25 cellular contexts compared by ENCODE assay signal in genomic region chr16:66054095-66054494, GRCh38.
"Had no signal": no experiment of that assay in that cellular context is flagged by ENCODE, and none has a peak within 500 bp of the region (broad histone marks: within the 10 kb centered on the region; RNA-seq: fewer than 3 reads in every experiment).

No MANE protein-coding gene starts in this region.

- H3K36me3 Mint-ChIP-seq: memory B cell; mesothelial cell of epicardium; naive B cell; neural progenitor cell; stimulated activated memory B cell treated with anti-CD40 and anti-IgM and Interleukin-4, amounts not matched to agents 10 μg/mL and 1 μg/mL and 100 μg/mL, for 72 hours; type B pancreatic cell had no signal

- H3K4me1 ChIP-seq: colonic mucosa, neural progenitor cell, psoas muscle, testis, tibial artery had no signal

- H3K4me1 Mint-ChIP-seq: central memory CD8-positive, alpha-beta T cell; memory B cell; naive B cell; stimulated activated memory B cell treated with anti-CD40 and anti-IgM and Interleukin-4, amounts not matched to agents 10 μg/mL and 1 μg/mL and 100 μg/mL, for 72 hours had no signal

- H3K4me3 ChIP-seq: colonic mucosa, gastrocnemius medialis, lung, mucosa of descending colon, neural progenitor cell, psoas muscle, sigmoid colon, testis, tibial artery had no signal

- H3K36me3 ChIP-seq: colonic mucosa, gastrocnemius medialis, neural progenitor cell, sigmoid colon, tibial artery had no signal

- H3K9me3 ChIP-seq: colonic mucosa, gastrocnemius medialis, mucosa of descending colon, psoas muscle, sigmoid colon, testis, tibial artery had no signal

- H3K4me3 Mint-ChIP-seq: central memory CD8-positive, alpha-beta T cell; memory B cell; mesothelial cell of epicardium; naive B cell; nephron; neural progenitor cell; stimulated activated memory B cell treated with anti-CD40 and anti-IgM and Interleukin-4, amounts not matched to agents 10 μg/mL and 1 μg/mL and 100 μg/mL, for 72 hours; type B pancreatic cell had no signal

- H3K27ac Mint-ChIP-seq: memory B cell; mesothelial cell of epicardium; naive B cell; nephron; neural progenitor cell; stimulated activated memory B cell treated with anti-CD40 and anti-IgM and Interleukin-4, amounts not matched to agents 10 μg/mL and 1 μg/mL and 100 μg/mL, for 72 hours; type B pancreatic cell had no signal

- FAIRE-seq: kidney had no signal

- ATAC-seq: gastrocnemius medialis; left lobe of liver; mucosa of descending colon; psoas muscle; right cardiac atrium; stimulated activated memory B cell treated with anti-CD40 and anti-IgM and Interleukin-4, amounts not matched to agents 10 μg/mL and 1 μg/mL and 100 μg/mL, for 72 hours; stimulated activated naive CD8-positive, alpha-beta T cell treated with anti-CD3 and anti-CD28 coated beads, Interleukin-15, Interleukin-2, amounts not matched to agents 100 U/mL and 50 U/mL, for 24 hours had no signal

- H3K27me3 ChIP-seq: colonic mucosa, gastrocnemius medialis, neural progenitor cell, sigmoid colon, testis, tibial artery had no signal

- H3K27me3 Mint-ChIP-seq: stimulated activated memory B cell treated with anti-CD40 and anti-IgM and Interleukin-4, amounts not matched to agents 10 μg/mL and 1 μg/mL and 100 μg/mL, for 72 hours had no signal

- DNase-seq: dermis blood vessel endothelial cell; foreskin fibroblast; gastrocnemius medialis; kidney; mucosa of descending colon; naive B cell; psoas muscle; right cardiac atrium; sigmoid colon; stimulated activated CD4-positive, alpha-beta T cell treated with anti-CD3 and anti-CD28 coated beads, Interleukin-2, amount 100 ng/mL, for 24 hours; stimulated activated CD4-positive, alpha-beta T cell treated with anti-CD3 and anti-CD28 coated beads, Interleukin-4, amount 100 ng/mL, for 24 hours; stimulated activated naive CD8-positive, alpha-beta T cell treated with anti-CD3 and anti-CD28 coated beads, Interleukin-15, Interleukin-2, amounts not matched to agents 100 U/mL and 50 U/mL, for 24 hours; substantia nigra; testis; tibial artery had no signal

- H3K27ac ChIP-seq: colonic mucosa, gastrocnemius medialis, neural progenitor cell, psoas muscle, sigmoid colon, testis, tibial artery had no signal

- H3K9me3 Mint-ChIP-seq: central memory CD8-positive, alpha-beta T cell; mesothelial cell of epicardium; nephron; neural progenitor cell had no signal

- H3K9ac ChIP-seq: neural progenitor cell had no signal
